Comparison of ENCODE assay signal across 31 cellular contexts in genomic region chr10:52879651-52880050, GRCh38.
"Had no signal": no experiment of that assay in that cellular context is flagged by ENCODE, and none has a peak within 500 bp of the region (broad histone marks: within the 10 kb centered on the region; RNA-seq: fewer than 3 reads in every experiment).

No MANE protein-coding gene starts in this region.

- H3K9me3 ChIP-seq: esophagus muscularis mucosa, left lung, neutrophil, ovary, prostate gland, sigmoid colon, thyroid gland, upper lobe of left lung, vagina had no signal

- DNase-seq: activated CD4-positive, alpha-beta T cell treated with anti-CD3 and anti-CD28 coated beads for 48 hours; activated CD4-positive, alpha-beta T cell treated with anti-CD3 and anti-CD28 coated beads, Interleukin-2, amount 50 U/mL, for 48 hours; activated CD8-positive, alpha-beta memory T cell treated with anti-CD3 and anti-CD28 coated beads for 24 hours; activated effector memory CD4-positive, alpha-beta T cell treated with Interleukin-2 at 50 U/mL for 16 hours; activated naive CD4-positive, alpha-beta T cell treated with Interleukin-2 at 50 U/mL for 16 hours; left lung; naive B cell; nephron progenitor cell; ovary; sigmoid colon; small intestine; stimulated activated CD4-positive, alpha-beta T cell treated with anti-CD3 and anti-CD28 coated beads, Interleukin-1b, Interleukin-23, amount 100 ng/mL, for 48 hours; stimulated activated CD4-positive, alpha-beta T cell treated with anti-CD3 and anti-CD28 coated beads, Interleukin-4, amount 100 ng/mL, for 4 hours; stimulated activated CD8-positive, alpha-beta memory T cell treated with anti-CD3 and anti-CD28 coated beads, Interleukin-4, amount 100 ng/mL, for 48 hours; stimulated activated naive CD8-positive, alpha-beta T cell treated with anti-CD3 and anti-CD28 coated beads, Interleukin-15, amount 100 ng/mL, for 72 hours; substantia nigra; T-helper 9 cell; upper lobe of left lung; WERI-Rb-1 had no signal

- H3K36me3 Mint-ChIP-seq: activated naive CD8-positive, alpha-beta T cell; brain; naive B cell; stimulated activated memory B cell treated with anti-CD40 and anti-IgM and Interleukin-4, amounts not matched to agents 10 μg/mL and 1 μg/mL and 100 μg/mL, for 72 hours had no signal

- H3K4me3 ChIP-seq: esophagus muscularis mucosa, left lung, lung, ovary, prostate gland, sigmoid colon, thyroid gland, upper lobe of left lung, vagina had no signal

- H3K9me3 Mint-ChIP-seq: brain; dendritic cell treated with granulocyte-macrophage colony-stimulating factor and Interleukin-4, amounts not matched to agents 40 ng/mL and 50 ng/mL, for 4 days; naive B cell; nephron progenitor cell; stimulated activated memory B cell treated with anti-CD40 and anti-IgM and Interleukin-4, amounts not matched to agents 10 μg/mL and 1 μg/mL and 100 μg/mL, for 72 hours; T-helper 1 cell treated with Interleukin-12 subunit alpha and Interleukin-12 subunit beta and Interleukin-4 antibody, amounts not matched to agents 30 μg/mL and 1 μg/mL, for 36 hours had no signal

- FAIRE-seq: small intestine, TTC549 had no signal

- H3K27ac Mint-ChIP-seq: activated naive CD8-positive, alpha-beta T cell; dendritic cell treated with granulocyte-macrophage colony-stimulating factor and Interleukin-4, amounts not matched to agents 40 ng/mL and 50 ng/mL, for 4 days; naive B cell; nephron progenitor cell; stimulated activated memory B cell treated with anti-CD40 and anti-IgM and Interleukin-4, amounts not matched to agents 10 μg/mL and 1 μg/mL and 100 μg/mL, for 72 hours; stimulated activated naive CD8-positive, alpha-beta T cell treated with anti-CD3 and anti-CD28 coated beads, Interleukin-15, amount 100 ng/mL, for 72 hours; T-helper 1 cell treated with Interleukin-12 subunit alpha and Interleukin-12 subunit beta and Interleukin-4 antibody, amounts not matched to agents 30 μg/mL and 1 μg/mL, for 36 hours had no signal

- H3K27me3 ChIP-seq: left lung, neutrophil, ovary, sigmoid colon, thyroid gland, upper lobe of left lung, vagina had no signal

- H3K27me3 Mint-ChIP-seq: dendritic cell treated with granulocyte-macrophage colony-stimulating factor and Interleukin-4, amounts not matched to agents 40 ng/mL and 50 ng/mL, for 4 days; naive B cell; stimulated activated memory B cell treated with anti-CD40 and anti-IgM and Interleukin-4, amounts not matched to agents 10 μg/mL and 1 μg/mL and 100 μg/mL, for 72 hours; stimulated activated naive CD8-positive, alpha-beta T cell treated with anti-CD3 and anti-CD28 coated beads, Interleukin-15, amount 100 ng/mL, for 72 hours had no signal

- H3K4me1 ChIP-seq: left lung, prostate gland, vagina had no signal

- H3K4me3 Mint-ChIP-seq: activated naive CD8-positive, alpha-beta T cell; brain; dendritic cell treated with granulocyte-macrophage colony-stimulating factor and Interleukin-4, amounts not matched to agents 40 ng/mL and 50 ng/mL, for 4 days; naive B cell; nephron progenitor cell; stimulated activated memory B cell treated with anti-CD40 and anti-IgM and Interleukin-4, amounts not matched to agents 10 μg/mL and 1 μg/mL and 100 μg/mL, for 72 hours; stimulated activated naive CD8-positive, alpha-beta T cell treated with anti-CD3 and anti-CD28 coated beads, Interleukin-15, amount 100 ng/mL, for 72 hours; T-helper 1 cell treated with Interleukin-12 subunit alpha and Interleukin-12 subunit beta and Interleukin-4 antibody, amounts not matched to agents 30 μg/mL and 1 μg/mL, for 36 hours had no signal

- H3K36me3 ChIP-seq: esophagus muscularis mucosa, left lung, neutrophil, ovary, prostate gland, sigmoid colon, thyroid gland, upper lobe of left lung, vagina, WERI-Rb-1 had no signal

- H3K4me1 Mint-ChIP-seq: naive B cell; stimulated activated memory B cell treated with anti-CD40 and anti-IgM and Interleukin-4, amounts not matched to agents 10 μg/mL and 1 μg/mL and 100 μg/mL, for 72 hours; stimulated activated naive CD8-positive, alpha-beta T cell treated with anti-CD3 and anti-CD28 coated beads, Interleukin-15, amount 100 ng/mL, for 72 hours had no signal

- H3K27ac ChIP-seq: esophagus muscularis mucosa, left lung, neutrophil, ovary, prostate gland, sigmoid colon, thyroid gland, upper lobe of left lung, vagina, WERI-Rb-1 had no signal
